9 cellular contexts compared by ENCODE assay signal in the genomic region with DNA sequence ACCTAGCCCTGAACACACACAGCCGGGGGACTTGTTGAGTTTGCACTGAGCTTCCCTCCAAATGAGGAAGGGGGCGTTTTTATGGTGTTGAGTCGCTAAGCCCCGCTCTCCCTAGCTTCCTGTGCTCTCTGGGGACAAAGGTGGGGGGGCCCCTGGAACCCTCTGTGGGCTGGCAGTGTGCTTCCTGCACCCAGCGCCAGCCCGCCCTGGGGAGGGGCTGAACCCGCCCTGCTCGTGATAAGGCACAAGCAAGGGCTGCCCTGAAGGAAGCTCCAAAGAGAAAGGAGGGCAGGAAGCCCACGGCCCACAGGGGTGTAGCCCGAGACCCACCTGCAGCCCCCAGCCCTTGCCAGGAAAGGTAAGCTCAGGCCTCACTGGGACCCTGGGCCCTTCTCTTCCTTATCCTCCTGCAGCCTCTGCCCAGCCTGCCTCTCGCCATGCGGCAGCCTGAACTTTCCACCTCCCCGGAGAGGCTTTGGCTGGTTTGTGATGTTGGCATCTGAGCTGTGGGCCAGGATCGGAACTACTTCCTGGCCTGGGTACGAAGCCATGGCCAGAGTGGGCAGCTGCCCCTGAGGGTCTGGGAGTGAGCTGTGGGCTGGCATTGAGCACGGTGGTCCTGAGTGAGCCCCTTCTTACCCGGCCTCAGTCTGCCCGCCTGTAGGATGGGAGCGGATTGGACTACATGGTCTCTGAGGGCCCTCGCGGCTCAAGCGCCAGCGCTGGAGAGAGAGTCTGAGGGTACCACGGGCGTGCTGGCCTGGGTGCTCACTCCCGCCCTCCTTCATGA. TPM values are rescaled to one million over a fixed set of nuclear protein-coding genes. Genes with fewer than 3 reads are reported as not detected.
DNase-seq lines count a peak whose midpoint lies in the region; ATAC-seq lines count a peak whose summit lies in the region.
"Had no signal": no experiment of that assay in that cellular context is flagged by ENCODE, and none has a peak within 500 bp of the region (broad histone marks: within the 10 kb centered on the region; RNA-seq: fewer than 3 reads in every experiment).

A gene (plus strand): TSS at position 265 of the 790 bp plus-strand sequence. CDS start 644 bp downstream, outside the sequence.

- DNase-seq in AML-193 (lab: John Stamatoyannopoulos, UW): peak; percentile 48 to 53
- DNase-seq in UCSD-AML1 (lab: John Stamatoyannopoulos, UW; ENCODE audit: unreplicated experiment): peak; percentile 94
- DNase-seq in central memory CD8-positive, alpha-beta T cell (ENCODE audit: low spot score in 2 of 2): peak in 1 of 2 donors; percentile 49
- no peak for DNase-seq in myocyte (ENCODE audit: low read depth)
- DNase-seq in substantia nigra (lab: John Stamatoyannopoulos, UW): peak in 14 of 49 donors; percentile 7 to 51 (median 31)
- DNase-seq in middle frontal gyrus (ENCODE audit: extremely low spot score, low spot score): no peak
- no peak for DNase-seq in RKO (ENCODE audit: low spot score)

- H3K27ac Mint-ChIP-seq in central memory CD8-positive, alpha-beta T cell (ENCODE audit: low read depth): peak within 1 kb of the TSS; percentile 86

- no peaks in the 10 kb centered on the region for H3K27me3 Mint-ChIP-seq in central memory CD8-positive, alpha-beta T cell

- H3K27ac ChIP-seq in substantia nigra (ENCODE audit: low read depth, low read length, poor library complexity, severe bottlenecking): peak within 1 kb of the TSS; percentile 74
- H3K27ac ChIP-seq: C4-2B had no signal

- H3K4me1 Mint-ChIP-seq in central memory CD8-positive, alpha-beta T cell: peaks cover 40% of the 10 kb centered on the region

- peak within 1 kb of the TSS; percentile 89 for H3K4me3 Mint-ChIP-seq in central memory CD8-positive, alpha-beta T cell

- no peaks in the 10 kb centered on the region for H3K9me3 Mint-ChIP-seq in central memory CD8-positive, alpha-beta T cell

- H3K36me3 Mint-ChIP-seq in central memory CD8-positive, alpha-beta T cell (ENCODE audit: insufficient read depth): peaks cover 33% of the 10 kb centered on the region

- peak; percentile 44 for ATAC-seq in HG02642 (IDR thresholded peaks at IDR 0.05; ENCODE audit: poor library complexity, unreplicated experiment)
- ATAC-seq in central memory CD8-positive, alpha-beta T cell (replicated peaks; ENCODE audit: extremely low read depth, poor library complexity, severe bottlenecking): peak; percentile 66

RNA-seq across cellular contexts. Expression of the gene that starts here (rescaled TPM):
- 6.1 and 19.4 TPM in 2 replicates for total RNA-seq in myocyte
- 18.5 TPM for polyA plus RNA-seq in myocyte (2012)

Comparison
In these comparisons a context has a peak if more than half of its experiments do, and no peak if none do; other contexts are left out.
1. DNase-seq: peak in AML-193 (2 of 2) and UCSD-AML1 (single experiment); none in myocyte (single experiment), middle frontal gyrus (single experiment) and RKO (single experiment).